ENCODE assay signal across 8 cellular contexts in the genomic region with DNA sequence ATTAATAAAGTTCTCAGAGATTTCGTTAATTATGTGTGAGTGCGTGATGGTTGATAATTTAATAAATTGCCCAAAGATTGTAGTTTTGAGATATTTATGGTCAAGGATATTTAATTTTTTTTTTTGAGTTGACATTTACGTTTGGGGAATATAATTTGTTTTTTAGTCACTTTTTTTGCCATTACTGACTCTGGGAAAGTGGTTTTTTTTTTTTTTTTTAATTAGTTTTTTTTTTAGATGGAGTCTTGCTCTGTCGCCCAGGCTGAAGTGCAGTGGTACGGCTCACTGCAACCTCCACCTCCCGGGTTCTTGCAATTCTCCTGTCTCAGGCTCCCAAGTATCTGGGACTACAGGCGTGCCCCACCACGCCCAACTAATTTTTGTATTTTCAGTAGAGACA. TPM values are rescaled to one million over a fixed set of nuclear protein-coding genes. Genes with fewer than 3 reads are reported as not detected.
DNase-seq lines count a peak whose midpoint lies in the region; ATAC-seq and TF ChIP-seq lines count a peak whose summit lies in the region.

No MANE protein-coding gene starts in this region.

- H3K4me1 ChIP-seq in CD4-positive, alpha-beta memory T cell (ENCODE audit: insufficient read depth, low read length), result peaks cover 23% of the 10 kb centered on the region
- H3K4me1 ChIP-seq in mammary epithelial cell (ENCODE audit: insufficient read depth, low read length) (peaks cover 2% of the 10 kb centered on the region), neuronal stem cell (ENCODE audit: control insufficient read depth in 2 of 2, insufficient read depth in 1 of 2, low read depth in 1 of 2, low read length in 2 of 2) (peaks cover 0 to 4% of the 10 kb centered on the region in 2 donors)
- peaks cover 11 to 12% of the 10 kb centered on the region in 2 donors for H3K4me1 ChIP-seq in naive thymus-derived CD4-positive, alpha-beta T cell (ENCODE audit: control insufficient read depth in 2 of 2, insufficient read depth in 2 of 2, low read length in 2 of 2)

- H3K4me1 Mint-ChIP-seq in CD4-positive, alpha-beta memory T cell, result peaks cover 20 to 36% (median 31%) of the 10 kb centered on the region in 4 donors
- H3K4me1 Mint-ChIP-seq in naive thymus-derived CD4-positive, alpha-beta T cell, result peaks cover 17 to 40% (median 34%) of the 10 kb centered on the region in 7 donors

- H2AFZ ChIP-seq in mammary epithelial cell (ENCODE audit: low read depth, low read length) (no peak overlapping the region), neuronal stem cell (ENCODE audit: low read length) (no peak overlapping the region)

- H3K27ac Mint-ChIP-seq in CD4-positive, alpha-beta memory T cell, result peak overlapping the region in 5 of 7 donors; percentile 44 to 99 (median 99)
- peak overlapping the region in 4 of 9 donors; percentile 39 to 98 (median 94) for H3K27ac Mint-ChIP-seq in naive thymus-derived CD4-positive, alpha-beta T cell

- H3K4ac ChIP-seq in neuronal stem cell (ENCODE audit: low read length), result no peak overlapping the region

- H3K36me3 ChIP-seq in CD4-positive, alpha-beta memory T cell (ENCODE audit: insufficient read depth, low read length), result peaks cover 14% of the 10 kb centered on the region
- H3K36me3 ChIP-seq in mammary epithelial cell (ENCODE audit: insufficient read depth, low read length), result peaks cover 9% of the 10 kb centered on the region
- peaks cover 0 to 40% (median 16%) of the 10 kb centered on the region in 3 experiments for H3K36me3 ChIP-seq in naive thymus-derived CD4-positive, alpha-beta T cell (ENCODE audit: control insufficient read depth in 2 of 3, insufficient read depth in 3 of 3, low read length in 3 of 3)
- peaks cover 5 to 41% of the 10 kb centered on the region in 2 donors for H3K36me3 ChIP-seq in neuronal stem cell (replicated peaks in 1 of 2; ENCODE audit: control insufficient read depth in 2 of 2, insufficient read depth in 2 of 2, low read length in 2 of 2)

- no peaks in the 10 kb centered on the region for H4K20me1 ChIP-seq in mammary epithelial cell (ENCODE audit: insufficient read depth, low read length)

- POLR2A ChIA-PET in CD4-positive, alpha-beta memory T cell (lab: Charles Lee; ENCODE audit: partially characterized antibody), result no interaction called here
- POLR2A ChIA-PET in naive thymus-derived CD4-positive, alpha-beta T cell (lab: Charles Lee), result no interaction called here

- H2BK12ac ChIP-seq in neuronal stem cell (ENCODE audit: low read length), result no peak overlapping the region

- H3K27me3 ChIP-seq in CD4-positive, alpha-beta memory T cell (ENCODE audit: insufficient read depth, low read length), result no peaks in the 10 kb centered on the region
- H3K27me3 ChIP-seq in mammary epithelial cell (ENCODE audit: insufficient read depth, low read length), result no peaks in the 10 kb centered on the region
- no peaks in the 10 kb centered on the region for H3K27me3 ChIP-seq in naive thymus-derived CD4-positive, alpha-beta T cell (ENCODE audit: control insufficient read depth in 2 of 2, insufficient read depth in 2 of 2, low read length in 2 of 2)
- no peaks in the 10 kb centered on the region for H3K27me3 ChIP-seq in neuronal stem cell (ENCODE audit: control insufficient read depth in 3 of 3, insufficient read depth in 3 of 3, low read depth in 1 of 3, low read length in 3 of 3)

- no peaks in the 10 kb centered on the region for H3K9me3 ChIP-seq in CD4-positive, alpha-beta memory T cell (ENCODE audit: control insufficient read depth in 1 of 2, low read length in 2 of 2)
- H3K9me3 ChIP-seq in mammary epithelial cell (replicated peaks; ENCODE audit: insufficient read depth, low read length) (no peaks in the 10 kb centered on the region), neuronal stem cell (replicated peaks in 1 of 2; ENCODE audit: control insufficient read depth in 2 of 2, insufficient read depth in 1 of 2, low read depth in 1 of 2, low read length in 2 of 2) (no peaks in the 10 kb centered on the region)
- no peaks in the 10 kb centered on the region for H3K9me3 ChIP-seq in naive thymus-derived CD4-positive, alpha-beta T cell (ENCODE audit: control insufficient read depth in 2 of 3, low read length in 3 of 3)

- H3K79me2 ChIP-seq in mammary epithelial cell (ENCODE audit: insufficient read depth, low read length), result peaks cover 60% of the 10 kb centered on the region

- intact Hi-C loops in CD4-positive, alpha-beta memory T cell (cut with micrococcal nuclease), result loop anchor here (5.0 kb wide), 2 partner anchors 130 to 850 kb away; a partner anchor contains a TSS
- intact Hi-C loops in mammary epithelial cell (cut with micrococcal nuclease), result no loop called here
- intact Hi-C loops in naive thymus-derived CD4-positive, alpha-beta T cell (cut with micrococcal nuclease), result loop anchor here (5.0 kb wide), 3 partner anchors 300 to 850 kb away; no protein-coding TSS in a partner anchor

- H2BK5ac ChIP-seq in neuronal stem cell (ENCODE audit: low read length), result no peak overlapping the region

- H3K4me2 ChIP-seq in mammary epithelial cell (ENCODE audit: insufficient read depth, low read depth, low read length) (peak overlapping the region; percentile 90), neuronal stem cell (ENCODE audit: insufficient read depth, low read length, poor library complexity, severe bottlenecking) (no peak overlapping the region)

- peak overlapping the region in 7 of 8 donors; percentile 96 to 100 (median 98) for H3K4me3 Mint-ChIP-seq in CD4-positive, alpha-beta memory T cell
- H3K4me3 Mint-ChIP-seq in naive thymus-derived CD4-positive, alpha-beta T cell, result peak overlapping the region; percentile 63 to 100 (median 98)

- ATAC-seq in naive thymus-derived CD4-positive, alpha-beta T cell, result no peak

- H2BK15ac ChIP-seq in neuronal stem cell (ENCODE audit: low read length), result no peak overlapping the region

- no peaks in the 10 kb centered on the region for H3K79me1 ChIP-seq in neuronal stem cell (ENCODE audit: low read depth, low read length)

- no peak overlapping the region for H3K18ac ChIP-seq in neuronal stem cell (ENCODE audit: low read length)

- H3K23ac ChIP-seq in neuronal stem cell (ENCODE audit: low read depth, low read length, poor library complexity), result no peak overlapping the region

- no peak overlapping the region for H2BK120ac ChIP-seq in neuronal stem cell (ENCODE audit: low read depth, low read length)

- no peak for TF ChIP-seq CTCF in LNCaP clone FGC (IDR thresholded peaks at IDR 0.05; ENCODE audit: control insufficient read depth, extremely low read depth, insufficient read depth)
- no peak for TF ChIP-seq CTCF in mammary epithelial cell (conservative IDR thresholded peaks at IDR 0.05 in 1 of 2, IDR thresholded peaks at IDR 0.05 in 1 of 2; ENCODE audit: extremely low read depth in 1 of 2, insufficient read depth in 1 of 2, low read depth in 1 of 2, low read length in 2 of 2)

- in situ Hi-C loops in mammary epithelial cell (cut with MboI; ENCODE audit: low sequenced_read_pairs in 2 of 2), result no loop called here

- peaks cover 0 to 2% (median 0%) of the 10 kb centered on the region in 8 donors for H3K9me3 Mint-ChIP-seq in CD4-positive, alpha-beta memory T cell
- peaks cover 0 to 4% (median 0%) of the 10 kb centered on the region in 11 donors for H3K9me3 Mint-ChIP-seq in naive thymus-derived CD4-positive, alpha-beta T cell

- CTCF ChIA-PET in CD4-positive, alpha-beta memory T cell (lab: Charles Lee; ENCODE audit: partially characterized antibody), result no interaction called here
- CTCF ChIA-PET in mammary epithelial cell (lab: Charles Lee; ENCODE audit: low non-redundant PET), result no interaction called here
- CTCF ChIA-PET in naive thymus-derived CD4-positive, alpha-beta T cell (lab: Charles Lee), result no interaction called here

- peaks cover 13 to 36% of the 10 kb centered on the region in 2 donors for H3K36me3 Mint-ChIP-seq in CD4-positive, alpha-beta memory T cell
- peaks cover 0 to 12% (median 4%) of the 10 kb centered on the region in 5 donors for H3K36me3 Mint-ChIP-seq in naive thymus-derived CD4-positive, alpha-beta T cell

- no peak overlapping the region for H4K91ac ChIP-seq in neuronal stem cell (ENCODE audit: low read depth, low read length, poor library complexity)

- H3K9ac ChIP-seq in mammary epithelial cell (ENCODE audit: insufficient read depth, low read length) (peak overlapping the region; percentile 90), neuronal stem cell (ENCODE audit: low read depth, low read length, poor library complexity) (no peak overlapping the region)

- H3K27me3 Mint-ChIP-seq in CD4-positive, alpha-beta memory T cell, result peaks cover under 1 to 5% of the 10 kb centered on the region in 2 donors
- H3K27me3 Mint-ChIP-seq in naive thymus-derived CD4-positive, alpha-beta T cell, result peaks cover 0 to 5% (median 2%) of the 10 kb centered on the region in 5 donors

- dilution Hi-C loops in mammary epithelial cell (cut with HindIII; ENCODE audit: low sequenced_read_pairs), result no loop called here

- BruUV-seq in mammary epithelial cell (replicated peaks; lab: Mats Ljungman, UMichigan), result no TSS peak

- no peak overlapping the region for H4K8ac ChIP-seq in neuronal stem cell (ENCODE audit: low read depth, low read length)

- WGBS in mammary epithelial cell (ENCODE audit: low coverage, missing lambda C conversion rate), result 93% methylated on average over 5 of the region's 8 CpGs
- 100% methylated on average over 1 to 2 of the region's 8 CpGs for WGBS in neuronal stem cell (ENCODE audit: extremely low coverage in 2 of 2, insufficient read length in 2 of 2, insufficient replicate concordance in 1 of 2), 2 donors

- no peak overlapping the region for H2AK5ac ChIP-seq in neuronal stem cell (ENCODE audit: low read depth, low read length)

- H3K4me3 ChIP-seq in CD4-positive, alpha-beta memory T cell (ENCODE audit: low read length in 2 of 2), result no peak overlapping the region
- H3K4me3 ChIP-seq in LNCaP clone FGC (ENCODE audit: low read depth, low read length) (peak overlapping the region; percentile 83), mammary epithelial cell (replicated peaks in 1 of 3; ENCODE audit: insufficient read depth in 1 of 3, low read depth in 2 of 3, low read length in 3 of 3) (peak overlapping the region; percentile 75 to 88 (median 83)), neuronal stem cell (ENCODE audit: low read length in 2 of 2) (peak overlapping the region in 1 of 2 donors; percentile 84)
- H3K4me3 ChIP-seq in naive thymus-derived CD4-positive, alpha-beta T cell (ENCODE audit: low read length), result no peak overlapping the region

- DNase-seq in CD4-positive, alpha-beta memory T cell, result no peak
- DNase-seq in LNCaP clone FGC (ENCODE audit: low read depth) (no peak), mammary epithelial cell (no peak), NOMO-1 treated with dmso at 0.1 percent for 144 hours (lab: John Stamatoyannopoulos, UW; ENCODE audit: unreplicated experiment) (no peak), NOMO-1 (lab: John Stamatoyannopoulos, UW; ENCODE audit: unreplicated experiment in 2 of 2) (no peak), dermis blood vessel endothelial cell (no peak), neuronal stem cell (ENCODE audit: low spot score) (no peak)
- no peak for DNase-seq in naive thymus-derived CD4-positive, alpha-beta T cell

- no peak overlapping the region for H3K14ac ChIP-seq in neuronal stem cell (ENCODE audit: low read length)

- H3K27ac ChIP-seq in CD4-positive, alpha-beta memory T cell (ENCODE audit: low read depth, low read length), result peak overlapping the region; percentile 84
- peak overlapping the region; percentile 89 for H3K27ac ChIP-seq in mammary epithelial cell (ENCODE audit: insufficient read depth, low read depth, low read length)
- H3K27ac ChIP-seq in naive thymus-derived CD4-positive, alpha-beta T cell (ENCODE audit: low read depth, low read length), result no peak overlapping the region
- no peak overlapping the region for H3K27ac ChIP-seq in neuronal stem cell (replicated peaks; ENCODE audit: low read length)

RNA-seq across cellular contexts. Expression of a gene that starts 1.7 kb away (rescaled TPM):
- 10 to 100 TPM; 45.1 to 47.9 TPM for total RNA-seq in CD4-positive, alpha-beta memory T cell
- polyA plus RNA-seq in CD4-positive, alpha-beta memory T cell, result 10 to 100 TPM in 1 of 2 donors, 1 to 10 TPM in 1; 3.8 to 19.2 TPM
- total RNA-seq in mammary epithelial cell (10 to 100 TPM; 18.7 to 26.4 TPM), dermis blood vessel endothelial cell (31.1 and 36.8 TPM in 2 replicates)
- polyA plus RNA-seq in mammary epithelial cell, result 6.1 TPM
- 16.1 TPM for polyA minus RNA-seq in mammary epithelial cell
- total RNA-seq in naive thymus-derived CD4-positive, alpha-beta T cell, result 10 to 100 TPM; 35.3 to 48.7 (median 38.1) TPM
- 10 to 100 TPM in 1 of 2 donors, 1 to 10 TPM in 1; 8.9 to 16.5 TPM for polyA plus RNA-seq in naive thymus-derived CD4-positive, alpha-beta T cell
- 10.0 TPM for polyA plus RNA-seq in neuronal stem cell (2013, experiment 1 of 2)
- polyA plus RNA-seq in neuronal stem cell (2013, experiment 2 of 2), result 10.4 TPM

Comparison
In these comparisons a context has a peak if more than half of its experiments do, and no peak if none do; other contexts are left out.
1. H3K27ac ChIP-seq: peak in CD4-positive, alpha-beta memory T cell (single experiment) and mammary epithelial cell (single experiment); none in naive thymus-derived CD4-positive, alpha-beta T cell (single experiment) and neuronal stem cell (single experiment).
2. H3K4me3 ChIP-seq: peak in LNCaP clone FGC (single experiment) and mammary epithelial cell (3 of 3); none in CD4-positive, alpha-beta memory T cell (0 of 2) and naive thymus-derived CD4-positive, alpha-beta T cell (single experiment).